ENCODE assay signal across 1 cellular context in genomic region chr2:96602330-96602823, GRCh38.
TF ChIP-seq lines count a peak whose summit lies in the region.

No MANE protein-coding gene starts in this region.

TF ChIP-seq in HCT116, 20 proteins besides CTCF, POLR2A, EP300 and RAD21 (continued from another document):
- TF ChIP-seq REST (IDR thresholded peaks at IDR 0.05; ENCODE audit: low read depth) (no peak), TCF7L2 (IDR thresholded peaks at IDR 0.05; ENCODE audit: borderline replicate concordance, extremely low read depth, insufficient read depth, insufficient read length) (no peak), ZFX (IDR thresholded peaks at IDR 0.05) (no peak), ZNF274 (IDR thresholded peaks at IDR 0.05; ENCODE audit: low read depth, low read length) (no peak)
